ENCODE assay signal across 9 cellular contexts in genomic region chr1:1400576-1401456, GRCh38. TPM values are rescaled to one million over a fixed set of nuclear protein-coding genes. Genes with fewer than 3 reads are reported as not detected.
DNase-seq lines count a peak whose midpoint lies in the region; ATAC-seq, FAIRE-seq and TF ChIP-seq lines count a peak whose summit lies in the region.
"Had no signal": no experiment of that assay in that cellular context is flagged by ENCODE, and none has a peak within 500 bp of the region (broad histone marks: within the 10 kb centered on the region; RNA-seq: fewer than 3 reads in every experiment).

No MANE protein-coding gene starts in this region.

- ATAC-seq in Right ventricle myocardium inferior (no peak), HepG2 (peak; percentile 81), upper lobe of left lung (ENCODE audit: low FRiP score in 2 of 2) (no peak), GM21529 (IDR thresholded peaks at IDR 0.05; ENCODE audit: unreplicated experiment) (no peak)
- no peak for ATAC-seq in activated naive CD8-positive, alpha-beta T cell treated with anti-CD3 and anti-CD28 coated beads, Interleukin-2, amount 10 ng/mL, durations not matched to agents 7 days and 5 days (ENCODE audit: low read depth)

- peaks cover 52% of the 10 kb centered on the region for H3K79me2 ChIP-seq in HepG2 (ENCODE audit: insufficient read depth, low read length)

- TF ChIP-seq RAD21 in HepG2 (CRISPR knock-in tag; IDR thresholded peaks at IDR 0.05), result peak; percentile 36; the same call in 1 of the 2 replicates

- peak overlapping the region; percentile 90 for H3K9ac ChIP-seq in HepG2 (ENCODE audit: insufficient read depth, low read depth, low read length)

- no peak overlapping the region for H2AFZ ChIP-seq in HepG2 (ENCODE audit: low read length)

- 27% methylated on average over 17 of the region's 22 CpGs for WGBS in HepG2 (ENCODE audit: low lambda C conversion rate)
- WGBS in upper lobe of left lung, 2 donors, result 88 to 90% methylated on average over 7 to 22 of the region's 22 CpGs

- H4K20me1 ChIP-seq in HepG2 (ENCODE audit: insufficient read depth, low read length), result peaks cover 17% of the 10 kb centered on the region

- CTCF ChIA-PET in HepG2 (lab: Yijun Ruan, JAX; ENCODE audit: low intra/inter-chr PET ratio, low total read pairs), result no interaction called here

- peak overlapping the region; percentile 75 to 95 (median 89); a peak in 5 of 6 replicates for H3K4me3 ChIP-seq in HepG2 (replicated peaks in 1 of 3; ENCODE audit: insufficient read depth in 1 of 3, low read depth in 2 of 3, low read length in 3 of 3)
- peak overlapping the region in 3 of 4 donors; percentile 98 to 100 (median 100) for H3K4me3 ChIP-seq in upper lobe of left lung

- peak in 1 of 2 experiments; percentile 17; a peak in 1 of 4 replicates for TF ChIP-seq POLR2A in HepG2 (IDR thresholded peaks at IDR 0.05; ENCODE audit: insufficient read depth in 1 of 2, low read depth in 2 of 2, low read length in 2 of 2)
- TF ChIP-seq POLR2A in upper lobe of left lung (IDR thresholded peaks at IDR 0.05), result no peak

- POLR2A ChIA-PET in activated naive CD8-positive, alpha-beta T cell treated with anti-CD3 and anti-CD28 coated beads, Interleukin-2, amount 10 ng/mL, durations not matched to agents 7 days and 5 days (lab: Charles Lee), result interaction anchor here (0.6 to 2.8 kb wide), 3 partner anchors 26 to 103 kb away, joined by 3 to 45 read pairs (median 3); partner anchors contain the start of gene AURKAIP1
- POLR2A ChIA-PET in HepG2 (lab: Yijun Ruan, JAX), result interaction anchor here (0.7 to 12.4 kb wide), 13 partner anchors 13 to 111 kb away, joined by 3 to 355 read pairs (median 15); partner anchors contain the start of genes ANKRD65, ATAD3A, AURKAIP1 and DVL1

- H3K36me3 ChIP-seq in HepG2 (replicated peaks in 1 of 2; ENCODE audit: control insufficient read depth in 1 of 2, insufficient read depth in 2 of 2, low read length in 2 of 2), result peaks cover 11 to 41% of the 10 kb centered on the region in 2 experiments; a peak in 3 of 5 replicates
- H3K36me3 ChIP-seq in upper lobe of left lung, result peaks cover 25 to 70% (median 58%) of the 10 kb centered on the region in 4 donors

- H3K9me3 ChIP-seq in HepG2 (ENCODE audit: low read length) (no peaks in the 10 kb centered on the region), upper lobe of left lung (no peaks in the 10 kb centered on the region)

- in situ Hi-C loops in HepG2 (cut with HindIII; ENCODE audit: extremely low pct_ligation_motif_present, low pct_unique_long_range_greater_than_20kb), result loop anchor here (5.0 kb wide), 1 partner anchor 36 kb away; the partner anchor contains the start of gene VWA1

- intact Hi-C loops in Right ventricle myocardium inferior (cut with DNase I), result no loop called here
- intact Hi-C loops in cardiac septum (cut with DNase I), result loop anchor here (2.0 kb wide), 1 partner anchor 70 kb away; the partner anchor contains the start of gene ATAD3B
- intact Hi-C loops in HepG2 (cut with micrococcal nuclease; ENCODE audit: unreplicated experiment), result no loop called here

- no peaks in the 10 kb centered on the region for H3K9me3 Mint-ChIP-seq in activated naive CD8-positive, alpha-beta T cell treated with anti-CD3 and anti-CD28 coated beads, Interleukin-2, amount 10 ng/mL, durations not matched to agents 7 days and 5 days

- peak overlapping the region; percentile 87 for H3K27ac Mint-ChIP-seq in activated naive CD8-positive, alpha-beta T cell treated with anti-CD3 and anti-CD28 coated beads, Interleukin-2, amount 10 ng/mL, durations not matched to agents 7 days and 5 days

- peak overlapping the region; percentile 89 for H3K4me3 Mint-ChIP-seq in activated naive CD8-positive, alpha-beta T cell treated with anti-CD3 and anti-CD28 coated beads, Interleukin-2, amount 10 ng/mL, durations not matched to agents 7 days and 5 days

- DNase-seq in Right ventricle myocardium inferior (ENCODE audit: missing footprints) (peak; percentile 50), cardiac septum (ENCODE audit: low spot score) (no peak), HepG2 (ENCODE audit: low spot score) (peak; percentile 93), upper lobe of left lung (no peak), NCI-H2227 (lab: John Stamatoyannopoulos, UW; ENCODE audit: unreplicated experiment) (no peak)
- DNase-seq in activated naive CD8-positive, alpha-beta T cell treated with anti-CD3 and anti-CD28 coated beads, Interleukin-2, amount 10 ng/mL, durations not matched to agents 7 days and 5 days, result no peak
- DNase-seq in activated CD8-positive, alpha-beta memory T cell treated with anti-CD3 and anti-CD28 coated beads for 24 hours, result no peak
- DNase-seq: GF-D8 had no signal

- H3K27ac ChIP-seq in HepG2 (ENCODE audit: extremely low read length, insufficient read depth, low read length) (peak overlapping the region; percentile 85), upper lobe of left lung (peak overlapping the region; percentile 90 to 94 (median 93))

- H3K36me3 Mint-ChIP-seq in activated naive CD8-positive, alpha-beta T cell treated with anti-CD3 and anti-CD28 coated beads, Interleukin-2, amount 10 ng/mL, durations not matched to agents 7 days and 5 days, result peaks cover 22% of the 10 kb centered on the region

- TF ChIP-seq CTCF in HepG2 (CRISPR knock-in tag; IDR thresholded peaks at IDR 0.05), result peak; percentile 63
- no peak for TF ChIP-seq CTCF in upper lobe of left lung (IDR thresholded peaks at IDR 0.05)

- peaks cover 29% of the 10 kb centered on the region for H3K4me1 Mint-ChIP-seq in activated naive CD8-positive, alpha-beta T cell treated with anti-CD3 and anti-CD28 coated beads, Interleukin-2, amount 10 ng/mL, durations not matched to agents 7 days and 5 days

- H3K4me1 ChIP-seq in HepG2 (ENCODE audit: insufficient read depth, low read length) (peaks cover 64% of the 10 kb centered on the region), upper lobe of left lung (peaks cover 30 to 50% (median 34%) of the 10 kb centered on the region in 4 donors)

- peak; percentile 85 for FAIRE-seq in HepG2 (lab: Jason Lieb, UNC)

- TF ChIP-seq EP300 in HepG2 (IDR thresholded peaks at IDR 0.05; ENCODE audit: low read depth in 2 of 2, low read length in 2 of 2) (peak; percentile 63 to 88; a peak in 3 of 4 replicates), HepG2 (CRISPR knock-in tag; IDR thresholded peaks at IDR 0.05; ENCODE audit: borderline replicate concordance) (peak; percentile 95), upper lobe of left lung (IDR thresholded peaks at IDR 0.05) (no peak)

- no peaks in the 10 kb centered on the region for H3K27me3 ChIP-seq in HepG2 (ENCODE audit: control insufficient read depth in 1 of 2, insufficient read depth in 2 of 2, low read length in 2 of 2)
- H3K27me3 ChIP-seq in upper lobe of left lung, result no peaks in the 10 kb centered on the region

- H3K4me2 ChIP-seq in HepG2 (ENCODE audit: low read depth, low read length), result peak overlapping the region; percentile 94

- BruUV-seq in HepG2 (replicated peaks; lab: Mats Ljungman, UMichigan), result TSS peak; percentile 65

- H3K27me3 Mint-ChIP-seq in activated naive CD8-positive, alpha-beta T cell treated with anti-CD3 and anti-CD28 coated beads, Interleukin-2, amount 10 ng/mL, durations not matched to agents 7 days and 5 days, result no peaks in the 10 kb centered on the region

RNA-seq across cellular contexts. Expression of gene CCNL2, which starts 1.7 kb away (rescaled TPM):
- 49.4 TPM for total RNA-seq in Right ventricle myocardium inferior
- total RNA-seq in cardiac septum, result 78.6 TPM
- 100 to 1,000 TPM; 201 to 211 TPM for total RNA-seq in activated naive CD8-positive, alpha-beta T cell treated with anti-CD3 and anti-CD28 coated beads, Interleukin-2, amount 10 ng/mL, durations not matched to agents 7 days and 5 days
- 19.6 and 105 TPM in 2 replicates for total RNA-seq in HepG2 (2016; rRNA removed; fragmentation: Illumina TruSeq; extraction: Trizol)
- total RNA-seq in HepG2 (2016; cell fraction: cytosol; rRNA removed; fragmentation: Illumina TruSeq; extraction: Trizol; ENCODE audit: low read depth), result 23.1 and 23.2 TPM in 2 replicates
- 18.4 and 112 TPM in 2 replicates for total RNA-seq in HepG2 (2016; cell fraction: insoluble cytoplasmic fraction; rRNA removed; fragmentation: Illumina TruSeq; extraction: Trizol)
- 21.7 and 25.3 TPM in 2 replicates for total RNA-seq in HepG2 (2016; cell fraction: membrane; rRNA removed; fragmentation: Illumina TruSeq; extraction: Trizol)
- 252 and 278 TPM in 2 replicates for total RNA-seq in HepG2 (2016; cell fraction: nucleus; rRNA removed; fragmentation: Illumina TruSeq; extraction: Trizol)
- 340 and 452 TPM in 2 replicates for polyA plus RNA-seq in HepG2 (2011; rRNA removed)
- 47.9 and 55.8 TPM in 2 replicates for polyA plus RNA-seq in HepG2 (2011; cell fraction: cytosol; rRNA removed)
- polyA plus RNA-seq in HepG2 (2011; cell fraction: nucleus; rRNA removed), result 3,874 and 4,178 TPM in 2 replicates
- 208 and 270 TPM in 2 replicates for polyA plus RNA-seq in HepG2 (2012)
- 4.2 TPM in 2 replicates for polyA plus RNA-seq in HepG2 (2016; cell fraction: cytosol; fragmentation: Illumina TruSeq; extraction: Trizol; ENCODE audit: low read depth)
- 20.7 and 27.8 TPM in 2 replicates for polyA plus RNA-seq in HepG2 (2016; cell fraction: insoluble cytoplasmic fraction; fragmentation: Illumina TruSeq; extraction: Trizol; ENCODE audit: low read depth)
- polyA plus RNA-seq in HepG2 (2016; cell fraction: membrane; fragmentation: Illumina TruSeq; extraction: Trizol; ENCODE audit: low read depth), result 9.4 TPM in 2 replicates
- polyA plus RNA-seq in HepG2 (2016; cell fraction: nucleus; fragmentation: Illumina TruSeq; extraction: Trizol; ENCODE audit: insufficient read depth, low read depth), result 821 and 868 TPM in 2 replicates
- polyA minus RNA-seq in HepG2 (2011; rRNA and poly(A)+ RNA removed; ENCODE audit: low replicate concordance), result 74.3 and 99.2 TPM in 2 replicates
- polyA minus RNA-seq in HepG2 (2011; cell fraction: cytosol; rRNA and poly(A)+ RNA removed), result 17.2 and 18.4 TPM in 2 replicates
- polyA minus RNA-seq in HepG2 (2011; cell fraction: nucleus; rRNA and poly(A)+ RNA removed), result 560 and 630 TPM in 2 replicates
- total RNA-seq in upper lobe of left lung, result 100 to 1,000 TPM; 131 to 897 (median 216) TPM

RNA-seq across cellular contexts. Expression of gene MRPL20, which starts 6.3 kb away (rescaled TPM):
- total RNA-seq in Right ventricle myocardium inferior (140 TPM), cardiac septum (127 TPM), HepG2 (2016; rRNA removed; fragmentation: Illumina TruSeq; extraction: Trizol) (127 and 175 TPM in 2 replicates), upper lobe of left lung (100 to 1,000 TPM in 3 of 6 donors, 10 to 100 TPM in 3; 90.7 to 145 (median 101) TPM)
- total RNA-seq in activated naive CD8-positive, alpha-beta T cell treated with anti-CD3 and anti-CD28 coated beads, Interleukin-2, amount 10 ng/mL, durations not matched to agents 7 days and 5 days, result 100 to 1,000 TPM in 1 of 2 experiments, 10 to 100 TPM in 1; 98.6 to 101 TPM
- 95.7 and 120 TPM in 2 replicates for total RNA-seq in HepG2 (2016; cell fraction: cytosol; rRNA removed; fragmentation: Illumina TruSeq; extraction: Trizol; ENCODE audit: low read depth)
- 134 and 183 TPM in 2 replicates for total RNA-seq in HepG2 (2016; cell fraction: insoluble cytoplasmic fraction; rRNA removed; fragmentation: Illumina TruSeq; extraction: Trizol)
- 123 and 133 TPM in 2 replicates for total RNA-seq in HepG2 (2016; cell fraction: membrane; rRNA removed; fragmentation: Illumina TruSeq; extraction: Trizol)
- 46.7 and 58.9 TPM in 2 replicates for total RNA-seq in HepG2 (2016; cell fraction: nucleus; rRNA removed; fragmentation: Illumina TruSeq; extraction: Trizol)
- 59.0 and 59.2 TPM in 2 replicates for polyA plus RNA-seq in HepG2 (2011; rRNA removed)
- 66.2 and 67.4 TPM in 2 replicates for polyA plus RNA-seq in HepG2 (2011; cell fraction: cytosol; rRNA removed)
- 66.3 and 68.1 TPM in 2 replicates for polyA plus RNA-seq in HepG2 (2011; cell fraction: nucleus; rRNA removed)
- 76.2 and 77.0 TPM in 2 replicates for polyA plus RNA-seq in HepG2 (2012)
- 118 and 143 TPM in 2 replicates for polyA plus RNA-seq in HepG2 (2016; cell fraction: cytosol; fragmentation: Illumina TruSeq; extraction: Trizol; ENCODE audit: low read depth)
- polyA plus RNA-seq in HepG2 (2016; cell fraction: insoluble cytoplasmic fraction; fragmentation: Illumina TruSeq; extraction: Trizol; ENCODE audit: low read depth), result 188 and 207 TPM in 2 replicates
- polyA plus RNA-seq in HepG2 (2016; cell fraction: membrane; fragmentation: Illumina TruSeq; extraction: Trizol; ENCODE audit: low read depth), result 122 and 127 TPM in 2 replicates
- 127 and 138 TPM in 2 replicates for polyA plus RNA-seq in HepG2 (2016; cell fraction: nucleus; fragmentation: Illumina TruSeq; extraction: Trizol; ENCODE audit: insufficient read depth, low read depth)
- 58.2 and 96.6 TPM in 2 replicates for polyA minus RNA-seq in HepG2 (2011; rRNA and poly(A)+ RNA removed; ENCODE audit: low replicate concordance)
- polyA minus RNA-seq in HepG2 (2011; cell fraction: cytosol; rRNA and poly(A)+ RNA removed), result 26.2 and 30.6 TPM in 2 replicates
- polyA minus RNA-seq in HepG2 (2011; cell fraction: nucleus; rRNA and poly(A)+ RNA removed), result 29.2 and 39.5 TPM in 2 replicates

RNA-seq across cellular contexts. Expression of gene ANKRD65, which starts 20.3 kb away (rescaled TPM):
- total RNA-seq in Right ventricle myocardium inferior, result 3.0 TPM
- total RNA-seq in cardiac septum, result 1.8 TPM
- not detected for total RNA-seq in activated naive CD8-positive, alpha-beta T cell treated with anti-CD3 and anti-CD28 coated beads, Interleukin-2, amount 10 ng/mL, durations not matched to agents 7 days and 5 days
- 28.3 and 30.1 TPM in 2 replicates for total RNA-seq in HepG2 (2016; rRNA removed; fragmentation: Illumina TruSeq; extraction: Trizol)
- 5.3 and 5.6 TPM in 2 replicates for total RNA-seq in HepG2 (2016; cell fraction: cytosol; rRNA removed; fragmentation: Illumina TruSeq; extraction: Trizol; ENCODE audit: low read depth)
- total RNA-seq in HepG2 (2016; cell fraction: insoluble cytoplasmic fraction; rRNA removed; fragmentation: Illumina TruSeq; extraction: Trizol), result 28.5 and 29.3 TPM in 2 replicates
- 16.0 and 16.3 TPM in 2 replicates for total RNA-seq in HepG2 (2016; cell fraction: membrane; rRNA removed; fragmentation: Illumina TruSeq; extraction: Trizol)
- total RNA-seq in HepG2 (2016; cell fraction: nucleus; rRNA removed; fragmentation: Illumina TruSeq; extraction: Trizol), result 18.0 and 19.5 TPM in 2 replicates
- polyA plus RNA-seq in HepG2 (2011; rRNA removed), result 12.1 and 13.2 TPM in 2 replicates
- 13.0 and 16.9 TPM in 2 replicates for polyA plus RNA-seq in HepG2 (2011; cell fraction: cytosol; rRNA removed)
- 27.8 and 28.7 TPM in 2 replicates for polyA plus RNA-seq in HepG2 (2011; cell fraction: nucleus; rRNA removed)
- 7.1 and 8.2 TPM in 2 replicates for polyA plus RNA-seq in HepG2 (2012)
- 5.0 TPM in 2 replicates for polyA plus RNA-seq in HepG2 (2016; cell fraction: cytosol; fragmentation: Illumina TruSeq; extraction: Trizol; ENCODE audit: low read depth)
- polyA plus RNA-seq in HepG2 (2016; cell fraction: insoluble cytoplasmic fraction; fragmentation: Illumina TruSeq; extraction: Trizol; ENCODE audit: low read depth), result 30.0 and 31.6 TPM in 2 replicates
- polyA plus RNA-seq in HepG2 (2016; cell fraction: membrane; fragmentation: Illumina TruSeq; extraction: Trizol; ENCODE audit: low read depth), result 11.4 and 12.1 TPM in 2 replicates
- 45.0 and 48.7 TPM in 2 replicates for polyA plus RNA-seq in HepG2 (2016; cell fraction: nucleus; fragmentation: Illumina TruSeq; extraction: Trizol; ENCODE audit: insufficient read depth, low read depth)
- 9.7 TPM in 1 of 2 replicates, not detected in the other for polyA minus RNA-seq in HepG2 (2011; rRNA and poly(A)+ RNA removed; ENCODE audit: low replicate concordance)
- polyA minus RNA-seq in HepG2 (2011; cell fraction: cytosol; rRNA and poly(A)+ RNA removed), result 5.6 and 6.6 TPM in 2 replicates
- 2.6 and 3.6 TPM in 2 replicates for polyA minus RNA-seq in HepG2 (2011; cell fraction: nucleus; rRNA and poly(A)+ RNA removed)
- total RNA-seq in upper lobe of left lung, result 10 to 100 TPM; 21.3 to 54.5 (median 34.7) TPM

RNA-seq across cellular contexts. Expression of gene AURKAIP1, which starts 25.8 kb away (rescaled TPM):
- 265 TPM for total RNA-seq in Right ventricle myocardium inferior
- 174 TPM for total RNA-seq in cardiac septum
- 10 to 100 TPM; 87.3 to 97.1 TPM for total RNA-seq in activated naive CD8-positive, alpha-beta T cell treated with anti-CD3 and anti-CD28 coated beads, Interleukin-2, amount 10 ng/mL, durations not matched to agents 7 days and 5 days
- 161 and 175 TPM in 2 replicates for total RNA-seq in HepG2 (2016; rRNA removed; fragmentation: Illumina TruSeq; extraction: Trizol)
- 241 and 331 TPM in 2 replicates for total RNA-seq in HepG2 (2016; cell fraction: cytosol; rRNA removed; fragmentation: Illumina TruSeq; extraction: Trizol; ENCODE audit: low read depth)
- 166 and 180 TPM in 2 replicates for total RNA-seq in HepG2 (2016; cell fraction: insoluble cytoplasmic fraction; rRNA removed; fragmentation: Illumina TruSeq; extraction: Trizol)
- total RNA-seq in HepG2 (2016; cell fraction: membrane; rRNA removed; fragmentation: Illumina TruSeq; extraction: Trizol), result 203 and 269 TPM in 2 replicates
- total RNA-seq in HepG2 (2016; cell fraction: nucleus; rRNA removed; fragmentation: Illumina TruSeq; extraction: Trizol), result 65.3 and 65.7 TPM in 2 replicates
- 64.6 and 69.5 TPM in 2 replicates for polyA plus RNA-seq in HepG2 (2011; rRNA removed)
- 51.1 and 98.6 TPM in 2 replicates for polyA plus RNA-seq in HepG2 (2011; cell fraction: cytosol; rRNA removed)
- 63.9 and 74.1 TPM in 2 replicates for polyA plus RNA-seq in HepG2 (2011; cell fraction: nucleus; rRNA removed)
- polyA plus RNA-seq in HepG2 (2012), result 48.0 and 50.3 TPM in 2 replicates
- polyA plus RNA-seq in HepG2 (2016; cell fraction: cytosol; fragmentation: Illumina TruSeq; extraction: Trizol; ENCODE audit: low read depth), result 247 and 325 TPM in 2 replicates
- polyA plus RNA-seq in HepG2 (2016; cell fraction: insoluble cytoplasmic fraction; fragmentation: Illumina TruSeq; extraction: Trizol; ENCODE audit: low read depth), result 159 and 164 TPM in 2 replicates
- polyA plus RNA-seq in HepG2 (2016; cell fraction: membrane; fragmentation: Illumina TruSeq; extraction: Trizol; ENCODE audit: low read depth), result 168 and 213 TPM in 2 replicates
- 120 TPM in 2 replicates for polyA plus RNA-seq in HepG2 (2016; cell fraction: nucleus; fragmentation: Illumina TruSeq; extraction: Trizol; ENCODE audit: insufficient read depth, low read depth)
- polyA minus RNA-seq in HepG2 (2011; rRNA and poly(A)+ RNA removed; ENCODE audit: low replicate concordance), result 15.2 and 21.3 TPM in 2 replicates
- 17.7 and 18.0 TPM in 2 replicates for polyA minus RNA-seq in HepG2 (2011; cell fraction: cytosol; rRNA and poly(A)+ RNA removed)
- polyA minus RNA-seq in HepG2 (2011; cell fraction: nucleus; rRNA and poly(A)+ RNA removed), result 11.1 and 11.9 TPM in 2 replicates
- total RNA-seq in upper lobe of left lung, result 100 to 1,000 TPM in 5 of 6 donors, 10 to 100 TPM in 1; 76.0 to 149 (median 119) TPM

RNA-seq across cellular contexts. Expression of gene VWA1, which starts 34.7 kb away (rescaled TPM):
- total RNA-seq in Right ventricle myocardium inferior (20.5 TPM), cardiac septum (35.3 TPM), HepG2 (2016; rRNA removed; fragmentation: Illumina TruSeq; extraction: Trizol) (25.1 and 57.5 TPM in 2 replicates), upper lobe of left lung (100 to 1,000 TPM in 2 of 6 donors, 10 to 100 TPM in 4; 41.8 to 108 (median 62.5) TPM)
- under 1 TPM; 0.36 to 0.85 TPM for total RNA-seq in activated naive CD8-positive, alpha-beta T cell treated with anti-CD3 and anti-CD28 coated beads, Interleukin-2, amount 10 ng/mL, durations not matched to agents 7 days and 5 days
- 4.5 and 4.7 TPM in 2 replicates for total RNA-seq in HepG2 (2016; cell fraction: cytosol; rRNA removed; fragmentation: Illumina TruSeq; extraction: Trizol; ENCODE audit: low read depth)
- total RNA-seq in HepG2 (2016; cell fraction: insoluble cytoplasmic fraction; rRNA removed; fragmentation: Illumina TruSeq; extraction: Trizol), result 23.6 and 57.6 TPM in 2 replicates
- 12.5 and 16.0 TPM in 2 replicates for total RNA-seq in HepG2 (2016; cell fraction: membrane; rRNA removed; fragmentation: Illumina TruSeq; extraction: Trizol)
- total RNA-seq in HepG2 (2016; cell fraction: nucleus; rRNA removed; fragmentation: Illumina TruSeq; extraction: Trizol), result 51.4 and 68.6 TPM in 2 replicates
- polyA plus RNA-seq in HepG2 (2011; rRNA removed), result 40.9 and 61.3 TPM in 2 replicates
- polyA plus RNA-seq in HepG2 (2011; cell fraction: cytosol; rRNA removed), result 31.3 and 57.3 TPM in 2 replicates
- 80.8 and 81.7 TPM in 2 replicates for polyA plus RNA-seq in HepG2 (2011; cell fraction: nucleus; rRNA removed)
- polyA plus RNA-seq in HepG2 (2012), result 28.6 and 31.7 TPM in 2 replicates
- polyA plus RNA-seq in HepG2 (2016; cell fraction: cytosol; fragmentation: Illumina TruSeq; extraction: Trizol; ENCODE audit: low read depth), result 6.7 and 8.2 TPM in 2 replicates
- 32.1 and 34.9 TPM in 2 replicates for polyA plus RNA-seq in HepG2 (2016; cell fraction: insoluble cytoplasmic fraction; fragmentation: Illumina TruSeq; extraction: Trizol; ENCODE audit: low read depth)
- 16.7 and 17.0 TPM in 2 replicates for polyA plus RNA-seq in HepG2 (2016; cell fraction: membrane; fragmentation: Illumina TruSeq; extraction: Trizol; ENCODE audit: low read depth)
- polyA plus RNA-seq in HepG2 (2016; cell fraction: nucleus; fragmentation: Illumina TruSeq; extraction: Trizol; ENCODE audit: insufficient read depth, low read depth), result 140 and 151 TPM in 2 replicates
- 0.05 and 92.8 TPM in 2 replicates for polyA minus RNA-seq in HepG2 (2011; rRNA and poly(A)+ RNA removed; ENCODE audit: low replicate concordance)
- 48.6 and 49.4 TPM in 2 replicates for polyA minus RNA-seq in HepG2 (2011; cell fraction: cytosol; rRNA and poly(A)+ RNA removed)
- polyA minus RNA-seq in HepG2 (2011; cell fraction: nucleus; rRNA and poly(A)+ RNA removed), result 12.6 and 15.8 TPM in 2 replicates

Comparison
In these comparisons a context has a peak if more than half of its experiments do, and no peak if none do; other contexts are left out.
1. DNase-seq: peak in Right ventricle myocardium inferior (single experiment) and HepG2 (single experiment); none in cardiac septum (single experiment), activated naive CD8-positive, alpha-beta T cell treated with anti-CD3 and anti-CD28 coated beads, Interleukin-2, amount 10 ng/mL, durations not matched to agents 7 days and 5 days (single experiment), upper lobe of left lung (0 of 2), activated CD8-positive, alpha-beta memory T cell treated with anti-CD3 and anti-CD28 coated beads for 24 hours (single experiment) and NCI-H2227 (single experiment).